In genomic region chr1:16396591-16396990, GRCh38 we compare ENCODE assay signal across 1 cellular context.
TF ChIP-seq lines count a peak whose summit lies in the region.

No MANE protein-coding gene starts in this region.

TF ChIP-seq in SK-N-SH treated with all-trans-retinoic acid at 6 μM for 48 hours, 23 proteins besides CTCF, POLR2A, EP300 and RAD21 (continued from another document):
- TF ChIP-seq, protein P1, sequence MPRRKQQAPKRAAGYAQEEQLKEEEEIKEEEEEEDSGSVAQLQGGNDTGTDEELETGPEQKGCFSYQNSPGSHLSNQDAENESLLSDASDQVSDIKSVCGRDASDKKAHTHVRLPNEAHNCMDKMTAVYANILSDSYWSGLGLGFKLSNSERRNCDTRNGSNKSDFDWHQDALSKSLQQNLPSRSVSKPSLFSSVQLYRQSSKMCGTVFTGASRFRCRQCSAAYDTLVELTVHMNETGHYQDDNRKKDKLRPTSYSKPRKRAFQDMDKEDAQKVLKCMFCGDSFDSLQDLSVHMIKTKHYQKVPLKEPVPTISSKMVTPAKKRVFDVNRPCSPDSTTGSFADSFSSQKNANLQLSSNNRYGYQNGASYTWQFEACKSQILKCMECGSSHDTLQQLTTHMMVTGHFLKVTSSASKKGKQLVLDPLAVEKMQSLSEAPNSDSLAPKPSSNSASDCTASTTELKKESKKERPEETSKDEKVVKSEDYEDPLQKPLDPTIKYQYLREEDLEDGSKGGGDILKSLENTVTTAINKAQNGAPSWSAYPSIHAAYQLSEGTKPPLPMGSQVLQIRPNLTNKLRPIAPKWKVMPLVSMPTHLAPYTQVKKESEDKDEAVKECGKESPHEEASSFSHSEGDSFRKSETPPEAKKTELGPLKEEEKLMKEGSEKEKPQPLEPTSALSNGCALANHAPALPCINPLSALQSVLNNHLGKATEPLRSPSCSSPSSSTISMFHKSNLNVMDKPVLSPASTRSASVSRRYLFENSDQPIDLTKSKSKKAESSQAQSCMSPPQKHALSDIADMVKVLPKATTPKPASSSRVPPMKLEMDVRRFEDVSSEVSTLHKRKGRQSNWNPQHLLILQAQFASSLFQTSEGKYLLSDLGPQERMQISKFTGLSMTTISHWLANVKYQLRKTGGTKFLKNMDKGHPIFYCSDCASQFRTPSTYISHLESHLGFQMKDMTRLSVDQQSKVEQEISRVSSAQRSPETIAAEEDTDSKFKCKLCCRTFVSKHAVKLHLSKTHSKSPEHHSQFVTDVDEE (CRISPR knock-in tag; IDR thresholded peaks at IDR 0.05), result no peak
